1 cellular context compared by ENCODE assay signal in genomic region chr5:116084891-116085715, GRCh38.
TF ChIP-seq lines count a peak whose summit lies in the region.

COMMD10 (plus strand) TSS chr5:116085025.

TF ChIP-seq in K562, 482 proteins besides CTCF, POLR2A, EP300 and RAD21 (continued from another document and continues in another):
- TF ChIP-seq CHD7 (IDR thresholded peaks at IDR 0.05; ENCODE audit: low read depth, low read length) = no peak
- no peak for TF ChIP-seq TRIM24 (IDR thresholded peaks at IDR 0.05)
- no peak for TF ChIP-seq ZBTB2 (IDR thresholded peaks at IDR 0.05)
- no peak for TF ChIP-seq BRCA1 (IDR thresholded peaks at IDR 0.05)
- no peak for TF ChIP-seq BRCA1 (CRISPR knock-in tag; IDR thresholded peaks at IDR 0.05)
- no peak for TF ChIP-seq MEF2D (tag; conservative IDR thresholded peaks at IDR 0.05; ENCODE audit: low read depth)
- TF ChIP-seq DIDO1 (tag; IDR thresholded peaks at IDR 0.05; ENCODE audit: low read depth) = no peak; the same call in 1 of the 2 replicates
- TF ChIP-seq NR1H2 (CRISPR knock-in tag; IDR thresholded peaks at IDR 0.05) = 0 out of 2 replicates have a peak, but pooled peaks have one; percentile 71
- TF ChIP-seq ZNF507 (tag; conservative IDR thresholded peaks at IDR 0.05) = no peak
- TF ChIP-seq DMBX1 (CRISPR knock-in tag; IDR thresholded peaks at IDR 0.05; ENCODE audit: borderline replicate concordance) = no peak
- TF ChIP-seq BRD9 (IDR thresholded peaks at IDR 0.05; ENCODE audit: low read depth, partially characterized antibody) = no peak
- TF ChIP-seq GATAD2B (IDR thresholded peaks at IDR 0.05; ENCODE audit: borderline replicate concordance) = no peak; the same call in 1 of the 2 replicates
- TF ChIP-seq ETV5 (CRISPR knock-in tag; IDR thresholded peaks at IDR 0.05; ENCODE audit: low read depth) = peak; percentile 80; the same call in 1 of the 2 replicates
- TF ChIP-seq JUN (IDR thresholded peaks at IDR 0.05; ENCODE audit: borderline replicate concordance, low read depth, low read length) = no peak
- no peak for TF ChIP-seq JUN (CRISPR knock-in tag; IDR thresholded peaks at IDR 0.05; ENCODE audit: borderline replicate concordance)
- TF ChIP-seq ELK1 (CRISPR knock-in tag; IDR thresholded peaks at IDR 0.05) = no peak
- TF ChIP-seq REST (CRISPR knock-in tag; IDR thresholded peaks at IDR 0.05; ENCODE audit: low read depth) = peak; percentile 37; the same call in 1 of the 2 replicates
- TF ChIP-seq ZSCAN29 (IDR thresholded peaks at IDR 0.05) = 0 out of 2 replicates have a peak, but pooled peaks have one; percentile 53
- TF ChIP-seq ZNF696 (CRISPR knock-in tag; conservative IDR thresholded peaks at IDR 0.05) = no peak
- TF ChIP-seq CBX1 (IDR thresholded peaks at IDR 0.05; ENCODE audit: low read depth) = peak; percentile 60; the same call in 1 of the 2 replicates
- peak; percentile 67 to 95 (median 90) for TF ChIP-seq YY1 (IDR thresholded peaks at IDR 0.05; ENCODE audit: borderline replicate concordance in 1 of 3, control insufficient read depth in 1 of 3, extremely low read depth in 1 of 3, insufficient read depth in 3 of 3, insufficient read length in 1 of 3, insufficient replicate concordance in 2 of 3, low read depth in 1 of 3, low read length in 2 of 3)
- TF ChIP-seq HOXB6 (CRISPR knock-in tag; IDR thresholded peaks at IDR 0.05; ENCODE audit: borderline replicate concordance) = no peak
- TF ChIP-seq ZBTB8A (IDR thresholded peaks at IDR 0.05; ENCODE audit: partially characterized antibody) = no peak
- TF ChIP-seq WHSC1 (IDR thresholded peaks at IDR 0.05; ENCODE audit: low read length) = no peak
- peak; percentile 11 to 22; a peak in 1 of 4 replicates for TF ChIP-seq NRF1 (conservative IDR thresholded peaks at IDR 0.05 in 1 of 2, IDR thresholded peaks at IDR 0.05 in 1 of 2)
- TF ChIP-seq ZNF785 (CRISPR knock-in tag; IDR thresholded peaks at IDR 0.05) = no peak
- TF ChIP-seq MAX (CRISPR knock-in tag; IDR thresholded peaks at IDR 0.05) = peak; percentile 91
- TF ChIP-seq TAF9B (IDR thresholded peaks at IDR 0.05; ENCODE audit: partially characterized antibody) = peak; percentile 66
- no peak for TF ChIP-seq ZNF518B (CRISPR knock-in tag; IDR thresholded peaks at IDR 0.05)
- no peak for TF ChIP-seq TCFL5 (CRISPR knock-in tag; conservative IDR thresholded peaks at IDR 0.05)
- TF ChIP-seq ARID3A (IDR thresholded peaks at IDR 0.05; ENCODE audit: borderline replicate concordance, low read depth, low read length) = no peak
- peak; percentile 44; the same call in 1 of the 2 replicates for TF ChIP-seq MBD2 (IDR thresholded peaks at IDR 0.05; ENCODE audit: borderline replicate concordance, low read depth)
- 0 out of 2 replicates have a peak, but pooled peaks have one; percentile 11 for TF ChIP-seq ZNF668 (CRISPR knock-in tag; IDR thresholded peaks at IDR 0.05)
- no peak for TF ChIP-seq DNMT1 (IDR thresholded peaks at IDR 0.05)
- TF ChIP-seq ZNF217 (CRISPR knock-in tag; IDR thresholded peaks at IDR 0.05) = no peak
- no peak for TF ChIP-seq ZZZ3 (IDR thresholded peaks at IDR 0.05)
- peak; percentile 39 for TF ChIP-seq RBM22 (IDR thresholded peaks at IDR 0.05; ENCODE audit: low read depth, low read length, poor library complexity, severe bottlenecking)
- TF ChIP-seq HSF4 (CRISPR knock-in tag; IDR thresholded peaks at IDR 0.05; ENCODE audit: borderline replicate concordance) = no peak
